Comparison of ENCODE assay signal across 11 cellular contexts in the genomic region with DNA sequence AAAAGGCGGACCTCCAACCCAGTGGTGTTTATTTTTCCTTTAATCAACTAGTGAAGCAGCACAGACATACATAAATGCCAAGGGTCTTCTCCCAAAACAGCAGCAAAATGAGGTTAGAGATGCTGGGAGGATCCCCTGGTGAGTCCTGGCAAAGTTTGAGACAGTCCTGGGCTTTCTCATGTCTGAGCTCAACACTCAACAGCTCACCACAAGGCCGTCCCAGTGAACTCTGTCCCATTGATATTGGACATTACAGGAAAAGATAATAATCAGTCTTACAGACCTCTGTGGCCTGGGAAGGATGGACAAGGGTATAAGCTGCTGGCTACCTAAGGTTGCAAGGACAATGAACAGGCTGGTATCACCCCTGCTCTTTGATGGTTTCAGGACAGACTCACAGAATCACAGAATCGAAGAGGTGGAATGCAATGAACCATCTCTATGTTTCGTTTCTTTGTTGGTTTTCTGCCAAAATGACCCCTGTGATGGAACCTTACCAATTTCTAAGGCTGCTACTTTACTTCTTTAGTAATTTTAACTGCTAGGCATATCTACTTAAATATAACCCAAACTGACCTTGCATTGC.
"Had no signal": no experiment of that assay in that cellular context is flagged by ENCODE, and none has a peak within 500 bp of the region (broad histone marks: within the 10 kb centered on the region; RNA-seq: fewer than 3 reads in every experiment).

No MANE protein-coding gene starts in this region.

- FAIRE-seq: H1, H54 had no signal

- H3K27ac ChIP-seq: GM23248 had no signal

- H2AFZ ChIP-seq: GM23248, GM23338 had no signal

- ATAC-seq: GM23338, HCT116 had no signal

- H3K4me2 ChIP-seq: GM23338 had no signal

- H3K9ac ChIP-seq: GM23248 had no signal

- H3K9me3 ChIP-seq: HAP-1 had no signal

- H3K36me3 ChIP-seq: HAP-1 had no signal

- DNase-seq: GM23248, GOT3, H7, H9, HCEC 1CT, HFFc6 had no signal

- H3K4me3 ChIP-seq: GM23248, GM23338, HAP-1 had no signal
